Comparison of ENCODE assay signal across 18 cellular contexts in the genomic region with DNA sequence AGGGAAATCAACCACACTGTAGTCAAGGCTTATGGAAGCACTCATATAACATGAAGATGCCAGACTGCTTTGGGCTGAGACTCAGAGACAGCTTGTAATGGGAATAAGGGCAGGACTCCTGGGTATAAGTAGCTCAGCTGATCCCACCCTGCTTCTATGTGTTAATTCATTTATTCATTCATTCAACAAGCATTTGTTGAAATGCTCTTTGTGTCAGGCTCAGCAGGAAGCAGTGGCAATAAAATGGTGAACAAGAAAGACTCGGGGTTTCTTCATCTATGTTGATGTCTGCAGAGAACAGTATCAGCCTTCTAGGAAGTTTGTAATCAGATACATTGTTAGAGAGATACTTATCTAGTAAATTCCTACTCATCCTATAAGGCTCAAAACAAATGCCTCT.
A peak's percentile ranks its signal among the peaks of the same experiment; 100 is the strongest.
DNase-seq lines count a peak whose midpoint lies in the region; ATAC-seq and TF ChIP-seq lines count a peak whose summit lies in the region.
"Had no signal": no experiment of that assay in that cellular context is flagged by ENCODE, and none has a peak within 500 bp of the region (broad histone marks: within the 10 kb centered on the region; RNA-seq: fewer than 3 reads in every experiment).

No MANE protein-coding gene starts in this region.

- BruUV-seq in A673 (replicated peaks; lab: Mats Ljungman, UMichigan) = no TSS peak

- DNase-seq in A673 (ENCODE audit: low spot score) (peak; percentile 90), hepatic stellate cell (ENCODE audit: low spot score) (no peak), HuH-7.5 (ENCODE audit: low spot score) (no peak)
- no peak for DNase-seq in activated CD4-positive, alpha-beta T cell treated with anti-CD3 and anti-CD28 coated beads, Interleukin-2, amount 50 U/mL, for 1 hour
- DNase-seq: CD4-positive, CD25-positive, alpha-beta regulatory T cell; H7; NCI-H1092; NCI-H1417 treated with DMSO at 0.1 percent for 48 hours; NCI-H187; NCI-H2081 treated with DMSO at 0.1 percent for 48 hours; NCI-H524; Right ventricle myocardium superior; RPMI8226 had no signal

- H3K4me1 ChIP-seq in A673 (ENCODE audit: insufficient read depth, low read length, poor library complexity, severe bottlenecking) = peaks cover 20% of the 10 kb centered on the region
- peaks cover 31% of the 10 kb centered on the region for H3K4me1 ChIP-seq in HUES48 (ENCODE audit: control insufficient read depth, insufficient read depth, low read length)
- peaks cover 34% of the 10 kb centered on the region for H3K4me1 ChIP-seq in ectodermal cell (ENCODE audit: control insufficient read depth, insufficient read depth, low read length)
- peaks cover 9% of the 10 kb centered on the region for H3K4me1 ChIP-seq in iPS-15b (ENCODE audit: control insufficient read depth, insufficient read depth, low read length)
- H3K4me1 ChIP-seq: BLaER1 had no signal

- H3K27me3 ChIP-seq in A673 (replicated peaks; ENCODE audit: insufficient read depth, low read depth, low read length, poor library complexity) (no peaks in the 10 kb centered on the region), HUES48 (ENCODE audit: control insufficient read depth, insufficient read depth, low read length) (no peaks in the 10 kb centered on the region), ectodermal cell (ENCODE audit: control insufficient read depth, insufficient read depth, low read length, poor library complexity, severe bottlenecking) (no peaks in the 10 kb centered on the region), iPS-15b (ENCODE audit: control insufficient read depth, insufficient read depth, low read length) (no peaks in the 10 kb centered on the region)
- H3K27me3 ChIP-seq: BLaER1 had no signal

- TF ChIP-seq CTCF in A673 (conservative IDR thresholded peaks at IDR 0.05; ENCODE audit: low read depth, low read length) = no peak

- H3K9me3 ChIP-seq in A673 (ENCODE audit: low read depth, low read length, poor library complexity, severe bottlenecking) (no peaks in the 10 kb centered on the region), HUES48 (ENCODE audit: control insufficient read depth, insufficient read depth, low read length) (no peaks in the 10 kb centered on the region), ectodermal cell (ENCODE audit: control insufficient read depth, low read length) (no peaks in the 10 kb centered on the region), iPS-15b (ENCODE audit: control insufficient read depth, insufficient read depth, low read length) (no peaks in the 10 kb centered on the region)
- H3K9me3 ChIP-seq: BLaER1 had no signal

- H3K27ac ChIP-seq in A673 (ENCODE audit: low read depth, low read length, poor library complexity, severe bottlenecking) (no peak overlapping the region), HUES48 (ENCODE audit: low read depth, low read length) (peak overlapping the region; percentile 76), ectodermal cell (ENCODE audit: insufficient read depth, low read depth, low read length, poor library complexity, severe bottlenecking) (peak overlapping the region; percentile 50)
- H3K27ac ChIP-seq: BLaER1 had no signal

- peaks cover 5% of the 10 kb centered on the region for H3K36me3 ChIP-seq in A673 (ENCODE audit: insufficient read depth, low read length, poor library complexity, severe bottlenecking)
- no peaks in the 10 kb centered on the region; the same call in 1 of the 2 replicates for H3K36me3 ChIP-seq in HUES48 (ENCODE audit: control insufficient read depth, insufficient read depth, low read length)
- no peaks in the 10 kb centered on the region for H3K36me3 ChIP-seq in ectodermal cell (ENCODE audit: control insufficient read depth, insufficient read depth, low read length)
- no peaks in the 10 kb centered on the region for H3K36me3 ChIP-seq in iPS-15b (ENCODE audit: control insufficient read depth, insufficient read depth, low read length)

- POLR2A ChIA-PET in A673 (lab: Charles Lee; ENCODE audit: low non-redundant PET) = no interaction called here

- intact Hi-C loops in A673 (cut with micrococcal nuclease; ENCODE audit: unreplicated experiment) = no loop called here

- no peak for ATAC-seq in GM21423 (IDR thresholded peaks at IDR 0.05; ENCODE audit: unreplicated experiment)

- 0 to 7% methylated on average over 1 of the region's 1 CpG for WGBS in ectodermal cell, 2 experiments

- H3K4me3 ChIP-seq in A673 (ENCODE audit: low read depth, low read length, poor library complexity, severe bottlenecking) = no peak overlapping the region
- H3K4me3 ChIP-seq in HUES48 (ENCODE audit: low read depth, low read length) = no peak overlapping the region
- H3K4me3 ChIP-seq in ectodermal cell (ENCODE audit: insufficient read depth, low read depth, low read length) = no peak overlapping the region
- no peak overlapping the region for H3K4me3 ChIP-seq in iPS-15b (ENCODE audit: low read depth, low read length)
- H3K4me3 ChIP-seq: BLaER1 had no signal

- CTCF ChIA-PET in A673 (lab: Charles Lee) = no interaction called here

- H3K9ac ChIP-seq in HUES48 (ENCODE audit: low read depth, low read length) (no peak overlapping the region), iPS-15b (ENCODE audit: low read depth, low read length) (peak overlapping the region; percentile 8)
- H3K9ac ChIP-seq: BLaER1 had no signal
